In genomic region chr19:35776102-35776788, GRCh38 we compare ENCODE assay signal across 9 cellular contexts. TPM values are rescaled to one million over a fixed set of nuclear protein-coding genes. Genes with fewer than 3 reads are reported as not detected.
A peak's percentile ranks its signal among the peaks of the same experiment; 100 is the strongest.
DNase-seq lines count a peak whose midpoint lies in the region; ATAC-seq and TF ChIP-seq lines count a peak whose summit lies in the region.
"Had no signal": no experiment of that assay in that cellular context is flagged by ENCODE, and none has a peak within 500 bp of the region (broad histone marks: within the 10 kb centered on the region; RNA-seq: fewer than 3 reads in every experiment).

No MANE protein-coding gene starts in this region.

- intact Hi-C loops in testis (cut with DNase I; ENCODE audit: low total_unique reads): no loop called here

- H3K4me1 Mint-ChIP-seq in activated CD8-positive, alpha-beta memory T cell treated with anti-CD3 and anti-CD28 coated beads, Interleukin-2, amount 10 ng/mL, durations not matched to agents 7 days and 5 days: peaks cover 21% of the 10 kb centered on the region
- H3K4me1 Mint-ChIP-seq in activated T-helper 17 cell treated with anti-CD3 and anti-CD28 coated beads, Interleukin-2, amount 50 U/mL, for 72 hours: peaks cover 9% of the 10 kb centered on the region

- H3K36me3 ChIP-seq in kidney epithelial cell (ENCODE audit: control insufficient read depth, insufficient read depth, low read length): no peaks in the 10 kb centered on the region
- H3K36me3 ChIP-seq in testis (ENCODE audit: low read depth, missing control alignments): no peaks in the 10 kb centered on the region

- H3K4me3 ChIP-seq in kidney epithelial cell (ENCODE audit: low read depth, low read length) (peak overlapping the region; percentile 76), testis (peak overlapping the region; percentile 74 to 85)

- WGBS in testis, 2 donors: 47 to 55% methylated on average over 13 of the region's 13 CpGs

- no peaks in the 10 kb centered on the region for H3K9me3 ChIP-seq in testis

- peaks cover 2% of the 10 kb centered on the region for H3K36me3 Mint-ChIP-seq in activated CD8-positive, alpha-beta memory T cell treated with anti-CD3 and anti-CD28 coated beads, Interleukin-2, amount 10 ng/mL, durations not matched to agents 7 days and 5 days
- H3K36me3 Mint-ChIP-seq in activated T-helper 17 cell treated with anti-CD3 and anti-CD28 coated beads, Interleukin-2, amount 50 U/mL, for 72 hours (ENCODE audit: low read depth): no peaks in the 10 kb centered on the region

- no peaks in the 10 kb centered on the region for H3K27me3 Mint-ChIP-seq in activated CD8-positive, alpha-beta memory T cell treated with anti-CD3 and anti-CD28 coated beads, Interleukin-2, amount 10 ng/mL, durations not matched to agents 7 days and 5 days
- H3K27me3 Mint-ChIP-seq in activated T-helper 17 cell treated with anti-CD3 and anti-CD28 coated beads, Interleukin-2, amount 50 U/mL, for 72 hours: no peaks in the 10 kb centered on the region

- H3K27ac Mint-ChIP-seq in activated CD8-positive, alpha-beta memory T cell treated with anti-CD3 and anti-CD28 coated beads, Interleukin-2, amount 10 ng/mL, durations not matched to agents 7 days and 5 days: peak overlapping the region; percentile 75
- peak overlapping the region; percentile 41 for H3K27ac Mint-ChIP-seq in activated T-helper 17 cell treated with anti-CD3 and anti-CD28 coated beads, Interleukin-2, amount 50 U/mL, for 72 hours

- TF ChIP-seq CTCF in kidney epithelial cell (IDR thresholded peaks at IDR 0.05; ENCODE audit: insufficient read depth, low read length, poor library complexity, severe bottlenecking): no peak
- no peak for TF ChIP-seq CTCF in testis (IDR thresholded peaks at IDR 0.05)

- no peaks in the 10 kb centered on the region for H3K9me3 Mint-ChIP-seq in activated CD8-positive, alpha-beta memory T cell treated with anti-CD3 and anti-CD28 coated beads, Interleukin-2, amount 10 ng/mL, durations not matched to agents 7 days and 5 days (ENCODE audit: low read depth)
- H3K9me3 Mint-ChIP-seq in activated T-helper 17 cell treated with anti-CD3 and anti-CD28 coated beads, Interleukin-2, amount 50 U/mL, for 72 hours: no peaks in the 10 kb centered on the region

- H3K4me1 ChIP-seq in testis: peaks cover 7% of the 10 kb centered on the region

- TF ChIP-seq POLR2A in testis (IDR thresholded peaks at IDR 0.05): no peak

- peak overlapping the region in 1 of 2 donors; percentile 33 for H3K27ac ChIP-seq in testis

- H3K27me3 ChIP-seq in kidney epithelial cell (ENCODE audit: control insufficient read depth, insufficient read depth, low read length): no peaks in the 10 kb centered on the region
- no peaks in the 10 kb centered on the region for H3K27me3 ChIP-seq in testis

- H3K4me3 Mint-ChIP-seq in activated CD8-positive, alpha-beta memory T cell treated with anti-CD3 and anti-CD28 coated beads, Interleukin-2, amount 10 ng/mL, durations not matched to agents 7 days and 5 days: peak overlapping the region; percentile 83
- peak overlapping the region; percentile 81 for H3K4me3 Mint-ChIP-seq in activated T-helper 17 cell treated with anti-CD3 and anti-CD28 coated beads, Interleukin-2, amount 50 U/mL, for 72 hours

- CTCF ChIA-PET in activated CD8-positive, alpha-beta memory T cell treated with anti-CD3 and anti-CD28 coated beads, Interleukin-2, amount 10 ng/mL, durations not matched to agents 7 days and 5 days (lab: Charles Lee): interaction anchor here (1.1 to 1.3 kb wide), 2 partner anchors 43 to 82 kb away, joined by 3 read pairs; no protein-coding TSS in a partner anchor

- DNase-seq in activated CD8-positive, alpha-beta memory T cell treated with anti-CD3 and anti-CD28 coated beads, Interleukin-2, amount 10 ng/mL, durations not matched to agents 7 days and 5 days: no peak
- no peak for DNase-seq in activated CD8-positive, alpha-beta memory T cell treated with anti-CD3 and anti-CD28 coated beads for 24 hours
- DNase-seq in kidney epithelial cell (ENCODE audit: low read depth) (no peak), testis (no peak), NCI-H128 (lab: John Stamatoyannopoulos, UW; ENCODE audit: unreplicated experiment) (no peak)
- no peak for DNase-seq in effector CD4-positive, alpha-beta T cell

- no peak for ATAC-seq in activated CD8-positive, alpha-beta memory T cell treated with anti-CD3 and anti-CD28 coated beads, Interleukin-2, amount 10 ng/mL, durations not matched to agents 7 days and 5 days
- ATAC-seq in activated T-helper 17 cell treated with anti-CD3 and anti-CD28 coated beads, Interleukin-2, amount 50 U/mL, for 72 hours (replicated peaks): no peak
- no peak for ATAC-seq in HG03521 (IDR thresholded peaks at IDR 0.05; ENCODE audit: unreplicated experiment)

RNA-seq across cellular contexts. Expression of gene ARHGAP33, which starts 0.9 kb away (rescaled TPM):
- total RNA-seq in activated CD8-positive, alpha-beta memory T cell treated with anti-CD3 and anti-CD28 coated beads, Interleukin-2, amount 10 ng/mL, durations not matched to agents 7 days and 5 days: 100 to 1,000 TPM in 1 of 2 experiments, 10 to 100 TPM in 1; 40.0 to 101 TPM
- total RNA-seq in activated T-helper 17 cell treated with anti-CD3 and anti-CD28 coated beads, Interleukin-2, amount 50 U/mL, for 72 hours: 10 to 100 TPM; 40.3 to 71.7 TPM
- total RNA-seq in kidney epithelial cell (2.8 and 3.5 TPM in 2 replicates), testis (100 to 1,000 TPM in 1 of 2 donors, 10 to 100 TPM in 1; 56.2 to 133 TPM)
- polyA plus RNA-seq in testis (ENCODE audit: insufficient read depth, low read depth, low replicate concordance): 46.6 TPM

RNA-seq across cellular contexts. Expression of gene PROSER3, which starts 18.3 kb away (rescaled TPM):
- 10 to 100 TPM; 46.5 to 57.8 TPM for total RNA-seq in activated CD8-positive, alpha-beta memory T cell treated with anti-CD3 and anti-CD28 coated beads, Interleukin-2, amount 10 ng/mL, durations not matched to agents 7 days and 5 days
- 10 to 100 TPM; 28.4 to 31.2 TPM for total RNA-seq in activated T-helper 17 cell treated with anti-CD3 and anti-CD28 coated beads, Interleukin-2, amount 50 U/mL, for 72 hours
- 6.1 and 13.0 TPM in 2 replicates for total RNA-seq in kidney epithelial cell
- total RNA-seq in testis: 10 to 100 TPM; 48.3 to 72.0 TPM
- 75.9 TPM for polyA plus RNA-seq in testis (ENCODE audit: insufficient read depth, low read depth, low replicate concordance)

RNA-seq across cellular contexts. Expression of gene HSPB6, which starts 19.4 kb away (rescaled TPM):
- not detected for total RNA-seq in activated CD8-positive, alpha-beta memory T cell treated with anti-CD3 and anti-CD28 coated beads, Interleukin-2, amount 10 ng/mL, durations not matched to agents 7 days and 5 days
- not detected for total RNA-seq in activated T-helper 17 cell treated with anti-CD3 and anti-CD28 coated beads, Interleukin-2, amount 50 U/mL, for 72 hours
- 0.17 and 0.82 TPM in 2 replicates for total RNA-seq in kidney epithelial cell
- total RNA-seq in testis: 10 to 100 TPM; 50.9 to 57.1 TPM
- 146 TPM for polyA plus RNA-seq in testis (ENCODE audit: insufficient read depth, low read depth, low replicate concordance)
- total RNA-seq: SK-MEL-5 had no signal

RNA-seq across cellular contexts. Expression of gene LIN37, which starts 27.9 kb away (rescaled TPM):
- 1 to 10 TPM; 8.9 to 9.2 TPM for total RNA-seq in activated CD8-positive, alpha-beta memory T cell treated with anti-CD3 and anti-CD28 coated beads, Interleukin-2, amount 10 ng/mL, durations not matched to agents 7 days and 5 days
- total RNA-seq in activated T-helper 17 cell treated with anti-CD3 and anti-CD28 coated beads, Interleukin-2, amount 50 U/mL, for 72 hours: 10 to 100 TPM; 11.0 to 20.1 TPM
- total RNA-seq in kidney epithelial cell (15.1 and 22.0 TPM in 2 replicates), testis (10 to 100 TPM; 30.2 TPM)
- 24.8 TPM for polyA plus RNA-seq in testis (ENCODE audit: insufficient read depth, low read depth, low replicate concordance)

RNA-seq across cellular contexts. Expression of gene PSENEN, which starts 30.8 kb away (rescaled TPM):
- 10 to 100 TPM; 39.1 to 49.0 TPM for total RNA-seq in activated CD8-positive, alpha-beta memory T cell treated with anti-CD3 and anti-CD28 coated beads, Interleukin-2, amount 10 ng/mL, durations not matched to agents 7 days and 5 days
- total RNA-seq in activated T-helper 17 cell treated with anti-CD3 and anti-CD28 coated beads, Interleukin-2, amount 50 U/mL, for 72 hours: 10 to 100 TPM; 34.0 to 51.2 TPM
- total RNA-seq in kidney epithelial cell (46.8 and 59.7 TPM in 2 replicates), testis (100 to 1,000 TPM; 100 to 121 TPM)
- polyA plus RNA-seq in testis (ENCODE audit: insufficient read depth, low read depth, low replicate concordance): 303 TPM

Comparison
In these comparisons a context has a peak if more than half of its experiments do, and no peak if none do; other contexts are left out.
1. RNA of gene HSPB6, which starts 19.4 kb away (total RNA-seq): 50.9 to 57.1 TPM in testis; not detected in activated CD8-positive, alpha-beta memory T cell treated with anti-CD3 and anti-CD28 coated beads, Interleukin-2, amount 10 ng/mL, durations not matched to agents 7 days and 5 days, 0.17 to 0.82 TPM in kidney epithelial cell and not detected in activated T-helper 17 cell treated with anti-CD3 and anti-CD28 coated beads, Interleukin-2, amount 50 U/mL, for 72 hours; every median in the first group is over 10 times any median in the second.